In the genomic region with DNA sequence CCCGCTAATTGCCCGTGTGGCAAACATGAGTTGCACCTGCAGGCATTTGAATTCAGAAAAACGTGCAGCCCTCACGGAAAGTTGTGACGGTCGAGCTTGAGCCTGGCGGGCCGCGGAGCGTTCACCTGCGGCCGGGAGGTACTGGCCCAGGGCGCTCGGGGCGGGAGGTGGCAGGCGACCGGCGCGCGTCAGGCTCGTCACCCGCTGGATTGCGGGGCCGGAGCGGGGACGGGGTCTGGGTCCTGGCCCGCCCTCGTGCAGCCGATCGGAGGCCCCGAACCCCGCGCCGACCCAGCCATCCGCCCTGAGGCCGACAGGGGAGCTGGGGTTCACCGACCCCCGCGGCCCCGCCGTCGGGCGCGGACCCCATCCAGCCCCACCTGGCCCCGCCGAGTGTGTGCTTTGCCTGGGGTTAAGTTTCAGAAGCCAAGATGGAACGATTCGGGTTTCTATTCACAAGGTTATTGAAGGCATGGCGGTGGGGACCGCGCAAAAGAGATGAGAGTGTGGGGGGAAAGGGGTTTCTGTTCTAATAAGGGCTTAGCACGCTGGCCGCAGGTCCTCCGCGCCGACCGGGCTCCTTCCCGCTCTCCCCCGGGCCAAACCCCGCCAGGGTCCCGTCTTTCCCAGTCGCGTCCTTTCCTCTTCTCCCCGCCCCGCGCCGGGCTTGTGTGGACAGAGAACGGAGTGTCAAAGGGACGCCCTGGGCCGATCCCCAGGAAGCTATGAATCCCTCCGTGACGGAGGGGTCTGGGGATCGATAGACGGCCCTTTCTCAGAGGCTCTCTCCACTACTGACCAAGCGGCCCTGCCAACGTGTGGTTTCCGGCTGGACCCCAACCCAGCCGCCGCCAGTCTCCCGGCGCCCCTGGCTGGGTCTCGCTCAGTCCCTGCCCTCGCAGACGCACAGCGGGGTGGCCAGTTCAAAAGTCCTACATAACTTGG, we compare ENCODE assay signal across 9 cellular contexts. TPM values are rescaled to one million over a fixed set of nuclear protein-coding genes. Genes with fewer than 3 reads are reported as not detected.
DNase-seq lines count a peak whose midpoint lies in the region; TF ChIP-seq lines count a peak whose summit lies in the region.
"Had no signal": no experiment of that assay in that cellular context is flagged by ENCODE, and none has a peak within 500 bp of the region (broad histone marks: within the 10 kb centered on the region; RNA-seq: fewer than 3 reads in every experiment).

No MANE protein-coding gene starts in this region.

- no peak overlapping the region for H2AFZ ChIP-seq in neural cell (ENCODE audit: low read depth, low read length)

- H3K27me3 ChIP-seq in neural cell (ENCODE audit: insufficient read depth, low read depth, low read length), result peaks cover 97% of the 10 kb centered on the region

- DNase-seq in G401 (ENCODE audit: low spot score) (peak; percentile 30), NCI-H2029 treated with DMSO at 0.1 percent for 48 hours (lab: John Stamatoyannopoulos, UW) (peak; percentile 85), fibroblast of villous mesenchyme (ENCODE audit: low read depth) (no peak), NCI-H1048 (lab: John Stamatoyannopoulos, UW) (no peak), SW 1271 (lab: John Stamatoyannopoulos, UW) (no peak)
- DNase-seq in activated T-cell treated with anti-CD3 and anti-CD28 coated beads, Interleukin-2, amount 50 U/mL, for 24 hours, result peak; percentile 60
- no peak for DNase-seq in stimulated activated naive CD4-positive, alpha-beta T cell treated with Interleukin-2 at 50 U/mL for 16 hours (lab: John Stamatoyannopoulos, UW)

- H3K4me3 Mint-ChIP-seq in activated T-cell treated with anti-CD3 and anti-CD28 coated beads, Interleukin-2, amount 50 U/mL, for 24 hours, result peak overlapping the region; percentile 77

- in situ Hi-C loops in G401 (cut with HindIII; ENCODE audit: low sequenced_read_pairs), result no loop called here

- H3K4me2 ChIP-seq in neural cell (ENCODE audit: low read length), result peak overlapping the region; percentile 50

- TF ChIP-seq EP300 in neural cell (conservative IDR thresholded peaks at IDR 0.05; ENCODE audit: poor library complexity, severe bottlenecking), result no peak

- no peak overlapping the region for H3K27ac ChIP-seq in neural cell (ENCODE audit: low read length)

- H3K27ac Mint-ChIP-seq in activated T-cell treated with anti-CD3 and anti-CD28 coated beads, Interleukin-2, amount 50 U/mL, for 24 hours, result no peak overlapping the region

- H3K9me2 ChIP-seq in neural cell (ENCODE audit: insufficient read depth, low read length), result no peaks in the 10 kb centered on the region

- H3K9ac ChIP-seq in neural cell (ENCODE audit: low read length), result no peak overlapping the region

- no peaks in the 10 kb centered on the region for H3K9me3 Mint-ChIP-seq in activated T-cell treated with anti-CD3 and anti-CD28 coated beads, Interleukin-2, amount 50 U/mL, for 24 hours

- H3K27me3 Mint-ChIP-seq in activated T-cell treated with anti-CD3 and anti-CD28 coated beads, Interleukin-2, amount 50 U/mL, for 24 hours, result peaks cover 75% of the 10 kb centered on the region

- H3K79me2 ChIP-seq in neural cell (replicated peaks; ENCODE audit: insufficient read depth, low read length), result no peaks in the 10 kb centered on the region

- TF ChIP-seq RAD21 in neural cell (conservative IDR thresholded peaks at IDR 0.05), result no peak

- TF ChIP-seq CTCF in fibroblast of villous mesenchyme (IDR thresholded peaks at IDR 0.05; ENCODE audit: insufficient read depth, low read depth, low read length) (no peak), neural cell (IDR thresholded peaks at IDR 0.05; ENCODE audit: poor library complexity, severe bottlenecking) (no peak)

- no peaks in the 10 kb centered on the region for H3K36me3 Mint-ChIP-seq in activated T-cell treated with anti-CD3 and anti-CD28 coated beads, Interleukin-2, amount 50 U/mL, for 24 hours (ENCODE audit: low read depth)

- peak overlapping the region; percentile 65 for H3K4me3 ChIP-seq in fibroblast of villous mesenchyme (ENCODE audit: low read depth, low read length)
- peak overlapping the region; percentile 74 for H3K4me3 ChIP-seq in neural cell (ENCODE audit: low read length)

- no peaks in the 10 kb centered on the region for H3K36me3 ChIP-seq in neural cell (ENCODE audit: insufficient read depth, low read length)

- H3K9me3 ChIP-seq in neural cell (ENCODE audit: low read length), result no peaks in the 10 kb centered on the region

- no peaks in the 10 kb centered on the region for H3F3A ChIP-seq in neural cell (ENCODE audit: insufficient read depth, low read length, poor library complexity, severe bottlenecking)

- no peaks in the 10 kb centered on the region for H4K20me1 ChIP-seq in neural cell (ENCODE audit: insufficient read depth)

- H3K4me1 Mint-ChIP-seq in activated T-cell treated with anti-CD3 and anti-CD28 coated beads, Interleukin-2, amount 50 U/mL, for 24 hours (ENCODE audit: low read depth), result peaks cover 37% of the 10 kb centered on the region

TF ChIP-seq in neural cell, 6 proteins besides CTCF, POLR2A, EP300 and RAD21:
- TF ChIP-seq MXI1 (conservative IDR thresholded peaks at IDR 0.05; ENCODE audit: poor library complexity, severe bottlenecking) (no peak), EZH2 (IDR thresholded peaks at IDR 0.05; ENCODE audit: borderline replicate concordance, insufficient read depth, low read length, poor library complexity, severe bottlenecking) (peak; percentile 88), TAF1 (IDR thresholded peaks at IDR 0.05; ENCODE audit: low read depth) (no peak), REST (IDR thresholded peaks at IDR 0.05; ENCODE audit: borderline replicate concordance) (no peak), POLR2AphosphoS5 (IDR thresholded peaks at IDR 0.05) (peak; percentile 4), SMC3 (conservative IDR thresholded peaks at IDR 0.05; ENCODE audit: poor library complexity) (no peak)
TF ChIP-seq in neural cell: peak in this region for 2.

RNA-seq across cellular contexts. Expression of gene HEY2, which starts 1.6 kb away (rescaled TPM):
- total RNA-seq in G401 (2014; rRNA removed; shearing (Covaris generic)), result not detected in 2 replicates
- total RNA-seq in fibroblast of villous mesenchyme, result 0.32 TPM in 1 of 2 replicates, not detected in the other
- 0.20 TPM in 1 of 2 replicates, not detected in the other for polyA plus RNA-seq in neural cell
- not detected in 2 replicates for polyA minus RNA-seq in neural cell
- total RNA-seq: T-helper 2 cell treated with Interferon-gamma antibody and Interleukin-4, amounts not matched to agents 100 ng/mL and 5 ng/mL, for 36 hours had no signal

RNA-seq across cellular contexts. Expression of gene NCOA7, which starts 42.9 kb away (rescaled TPM):
- total RNA-seq in G401 (2014; rRNA removed; shearing (Covaris generic)), result 1.9 and 6.3 TPM in 2 replicates
- total RNA-seq in fibroblast of villous mesenchyme, result 21.6 and 52.7 TPM in 2 replicates
- polyA plus RNA-seq in neural cell, result 13.7 and 17.1 TPM in 2 replicates
- 21.7 and 38.2 TPM in 2 replicates for polyA minus RNA-seq in neural cell

Comparison
In these comparisons a context has a peak if more than half of its experiments do, and no peak if none do; other contexts are left out.
1. DNase-seq: peak in G401 (single experiment), NCI-H2029 treated with DMSO at 0.1 percent for 48 hours (single experiment) and activated T-cell treated with anti-CD3 and anti-CD28 coated beads, Interleukin-2, amount 50 U/mL, for 24 hours (single experiment); none in fibroblast of villous mesenchyme (single experiment), NCI-H1048 (single experiment), SW 1271 (0 of 2) and stimulated activated naive CD4-positive, alpha-beta T cell treated with Interleukin-2 at 50 U/mL for 16 hours (single experiment).